In genomic region chr16:66418165-66418962, GRCh38 we compare ENCODE assay signal across 20 cellular contexts. TPM values are rescaled to one million over a fixed set of nuclear protein-coding genes. Genes with fewer than 3 reads are reported as not detected.
A peak's percentile ranks its signal among the peaks of the same experiment; 100 is the strongest.
DNase-seq lines count a peak whose midpoint lies in the region; ATAC-seq lines count a peak whose summit lies in the region.
"Had no signal": no experiment of that assay in that cellular context is flagged by ENCODE, and none has a peak within 500 bp of the region (broad histone marks: within the 10 kb centered on the region; RNA-seq: fewer than 3 reads in every experiment).

No MANE protein-coding gene starts in this region.

- peak overlapping the region; percentile 3 for H3K27ac Mint-ChIP-seq in activated CD4-positive, alpha-beta T cell treated with anti-CD3 and anti-CD28 coated beads, Interleukin-2, amount 10 ng/mL, durations not matched to agents 24 days and 14 days
- H3K27ac Mint-ChIP-seq in activated CD4-positive, alpha-beta T cell treated with anti-CD3 and anti-CD28 coated beads, Interleukin-2, amount 10 ng/mL, durations not matched to agents 7 days and 5 days, result no peak overlapping the region
- H3K27ac Mint-ChIP-seq in T-helper 17 cell (peak overlapping the region; percentile 77), memory B cell (no peak overlapping the region)

- POLR2A ChIA-PET in activated CD4-positive, alpha-beta T cell treated with anti-CD3 and anti-CD28 coated beads, Interleukin-2, amount 10 ng/mL, durations not matched to agents 7 days and 5 days (lab: Charles Lee), result no interaction called here

- peaks cover 4% of the 10 kb centered on the region for H3K9me3 ChIP-seq in T-helper 17 cell (ENCODE audit: control insufficient read depth, low read length, poor library complexity, severe bottlenecking)
- H3K9me3 ChIP-seq: Peyer's patch, SK-N-SH had no signal

- H3K9me3 Mint-ChIP-seq in activated CD4-positive, alpha-beta T cell treated with anti-CD3 and anti-CD28 coated beads, Interleukin-2, amount 10 ng/mL, durations not matched to agents 24 days and 14 days, result peaks cover 5% of the 10 kb centered on the region
- peaks cover 2% of the 10 kb centered on the region for H3K9me3 Mint-ChIP-seq in activated CD4-positive, alpha-beta T cell treated with anti-CD3 and anti-CD28 coated beads, Interleukin-2, amount 10 ng/mL, durations not matched to agents 7 days and 5 days
- peaks cover 2% of the 10 kb centered on the region for H3K9me3 Mint-ChIP-seq in memory B cell
- H3K9me3 Mint-ChIP-seq: CD8-positive, alpha-beta memory T cell had no signal

- intact Hi-C loops in activated CD4-positive, alpha-beta T cell treated with anti-CD3 and anti-CD28 coated beads, Interleukin-2, amount 10 ng/mL, durations not matched to agents 24 days and 14 days (cut with micrococcal nuclease), result no loop called here

- CTCF ChIA-PET in activated CD4-positive, alpha-beta T cell treated with anti-CD3 and anti-CD28 coated beads, Interleukin-2, amount 10 ng/mL, durations not matched to agents 7 days and 5 days (lab: Charles Lee), result interaction anchor here (0.8 to 1.4 kb wide), 3 partner anchors 12 to 26 kb away, joined by 3 read pairs; no protein-coding TSS in a partner anchor

- H3K4me1 Mint-ChIP-seq in activated CD4-positive, alpha-beta T cell treated with anti-CD3 and anti-CD28 coated beads, Interleukin-2, amount 10 ng/mL, durations not matched to agents 24 days and 14 days, result peaks cover 19% of the 10 kb centered on the region
- peaks cover 7% of the 10 kb centered on the region for H3K4me1 Mint-ChIP-seq in activated CD4-positive, alpha-beta T cell treated with anti-CD3 and anti-CD28 coated beads, Interleukin-2, amount 10 ng/mL, durations not matched to agents 7 days and 5 days
- H3K4me1 Mint-ChIP-seq in T-helper 17 cell, result peaks cover 16% of the 10 kb centered on the region
- peaks cover 10% of the 10 kb centered on the region for H3K4me1 Mint-ChIP-seq in memory B cell

- peak overlapping the region; percentile 19 for H3K4me3 Mint-ChIP-seq in activated CD4-positive, alpha-beta T cell treated with anti-CD3 and anti-CD28 coated beads, Interleukin-2, amount 10 ng/mL, durations not matched to agents 24 days and 14 days
- H3K4me3 Mint-ChIP-seq in activated CD4-positive, alpha-beta T cell treated with anti-CD3 and anti-CD28 coated beads, Interleukin-2, amount 10 ng/mL, durations not matched to agents 7 days and 5 days, result no peak overlapping the region
- H3K4me3 Mint-ChIP-seq in T-helper 17 cell (peak overlapping the region; percentile 12), memory B cell (no peak overlapping the region)

- in situ Hi-C loops in KBM-7 (cut with MboI; ENCODE audit: low pct_unique_long_range_greater_than_20kb, low sequenced_read_pairs), result loop anchor here (25.0 kb wide), 2 partner anchors 169 to 444 kb away; partner anchors contain the start of gene CMTM2

- peak; percentile 65 for DNase-seq in activated CD4-positive, alpha-beta T cell treated with anti-CD3 and anti-CD28 coated beads, Interleukin-2, amount 10 ng/mL, durations not matched to agents 24 days and 14 days
- no peak for DNase-seq in activated CD4-positive, alpha-beta T cell treated with anti-CD3 and anti-CD28 coated beads, Interleukin-2, amount 10 ng/mL, durations not matched to agents 7 days and 5 days
- DNase-seq in T-helper 17 cell (no peak), memory B cell (ENCODE audit: low spot score in 2 of 2) (no peak), NCI-H526 treated with DMSO at 0.1 percent for 48 hours (lab: John Stamatoyannopoulos, UW) (no peak), NCI-H446 treated with DMSO at 0.1 percent for 48 hours (lab: John Stamatoyannopoulos, UW) (no peak), KBM-7 (no peak), NCI-H82 (lab: John Stamatoyannopoulos, UW) (no peak)
- DNase-seq: 8988T; CD8-positive, alpha-beta memory T cell; DMS79; H7; Kasumi-1; NCI-H2029; NCI-H2171; NCI-H446; NCI-H748 treated with DMSO at 0.1 percent for 48 hours; SHP77; SK-N-SH had no signal

- ATAC-seq in T-helper 17 cell (no peak), memory B cell (ENCODE audit: low read depth) (peak; percentile 50)

- H3K27me3 Mint-ChIP-seq in activated CD4-positive, alpha-beta T cell treated with anti-CD3 and anti-CD28 coated beads, Interleukin-2, amount 10 ng/mL, durations not matched to agents 24 days and 14 days, result peaks cover 22% of the 10 kb centered on the region
- H3K27me3 Mint-ChIP-seq in activated CD4-positive, alpha-beta T cell treated with anti-CD3 and anti-CD28 coated beads, Interleukin-2, amount 10 ng/mL, durations not matched to agents 7 days and 5 days, result peaks cover 32% of the 10 kb centered on the region
- H3K27me3 Mint-ChIP-seq in T-helper 17 cell (peaks cover 19% of the 10 kb centered on the region), memory B cell (peaks cover 12% of the 10 kb centered on the region)

- peaks cover 2% of the 10 kb centered on the region for H3K36me3 Mint-ChIP-seq in activated CD4-positive, alpha-beta T cell treated with anti-CD3 and anti-CD28 coated beads, Interleukin-2, amount 10 ng/mL, durations not matched to agents 24 days and 14 days (ENCODE audit: low read depth)
- H3K36me3 Mint-ChIP-seq in activated CD4-positive, alpha-beta T cell treated with anti-CD3 and anti-CD28 coated beads, Interleukin-2, amount 10 ng/mL, durations not matched to agents 7 days and 5 days (ENCODE audit: low read depth), result no peaks in the 10 kb centered on the region
- H3K36me3 Mint-ChIP-seq in T-helper 17 cell (ENCODE audit: low read depth) (peaks cover 7% of the 10 kb centered on the region), memory B cell (peaks cover 2% of the 10 kb centered on the region)
- H3K36me3 Mint-ChIP-seq: CD8-positive, alpha-beta memory T cell had no signal

RNA-seq across cellular contexts. Expression of gene BEAN1, which starts 8.7 kb away (rescaled TPM):
- total RNA-seq in activated CD4-positive, alpha-beta T cell treated with anti-CD3 and anti-CD28 coated beads, Interleukin-2, amount 10 ng/mL, durations not matched to agents 24 days and 14 days, result not detected in 2 replicates
- not detected for total RNA-seq in activated CD4-positive, alpha-beta T cell treated with anti-CD3 and anti-CD28 coated beads, Interleukin-2, amount 10 ng/mL, durations not matched to agents 7 days and 5 days
- not detected for total RNA-seq in T-helper 17 cell
- total RNA-seq: CD8-positive, alpha-beta memory T cell; Peyer's patch had no signal

RNA-seq across cellular contexts. Expression of gene CDH5, which starts 51.9 kb away (rescaled TPM):
- total RNA-seq in activated CD4-positive, alpha-beta T cell treated with anti-CD3 and anti-CD28 coated beads, Interleukin-2, amount 10 ng/mL, durations not matched to agents 24 days and 14 days, result not detected in 2 replicates
- not detected for total RNA-seq in activated CD4-positive, alpha-beta T cell treated with anti-CD3 and anti-CD28 coated beads, Interleukin-2, amount 10 ng/mL, durations not matched to agents 7 days and 5 days
- total RNA-seq in T-helper 17 cell, result not detected
- total RNA-seq: CD8-positive, alpha-beta memory T cell; H7 had no signal

Comparison
In these comparisons a context has a peak if more than half of its experiments do, and no peak if none do; other contexts are left out.
1. H3K27ac Mint-ChIP-seq: peak in activated CD4-positive, alpha-beta T cell treated with anti-CD3 and anti-CD28 coated beads, Interleukin-2, amount 10 ng/mL, durations not matched to agents 24 days and 14 days (single experiment) and T-helper 17 cell (single experiment); none in activated CD4-positive, alpha-beta T cell treated with anti-CD3 and anti-CD28 coated beads, Interleukin-2, amount 10 ng/mL, durations not matched to agents 7 days and 5 days (single experiment) and memory B cell (single experiment).
2. H3K4me3 Mint-ChIP-seq: peak in activated CD4-positive, alpha-beta T cell treated with anti-CD3 and anti-CD28 coated beads, Interleukin-2, amount 10 ng/mL, durations not matched to agents 24 days and 14 days (single experiment) and T-helper 17 cell (single experiment); none in activated CD4-positive, alpha-beta T cell treated with anti-CD3 and anti-CD28 coated beads, Interleukin-2, amount 10 ng/mL, durations not matched to agents 7 days and 5 days (single experiment) and memory B cell (single experiment).